Comparison of ENCODE assay signal across 8 cellular contexts in genomic region chr1:2237773-2238172, GRCh38. TPM values are rescaled to one million over a fixed set of nuclear protein-coding genes. Genes with fewer than 3 reads are reported as not detected.
DNase-seq lines count a peak whose midpoint lies in the region; ATAC-seq, FAIRE-seq and TF ChIP-seq lines count a peak whose summit lies in the region.

No MANE protein-coding gene starts in this region.

- peak; percentile 4 for FAIRE-seq in endothelial cell of umbilical vein (lab: Jason Lieb, UNC)

- H3K9ac ChIP-seq in endothelial cell of umbilical vein (replicated peaks; ENCODE audit: extremely low read depth, insufficient read depth, low read length) = no peak overlapping the region
- peak overlapping the region; percentile 40 for H3K9ac ChIP-seq in neuronal stem cell (ENCODE audit: low read depth, low read length, poor library complexity)

- H3K4ac ChIP-seq in neuronal stem cell (ENCODE audit: low read length) = no peak overlapping the region

- H2BK12ac ChIP-seq in neuronal stem cell (ENCODE audit: low read length) = no peak overlapping the region

- H2BK15ac ChIP-seq in neuronal stem cell (ENCODE audit: low read length) = no peak overlapping the region

- no peaks in the 10 kb centered on the region for H4K20me1 ChIP-seq in endothelial cell of umbilical vein (replicated peaks; ENCODE audit: control insufficient read depth, extremely low read depth, insufficient read depth, low read length)

- H2BK5ac ChIP-seq in neuronal stem cell (ENCODE audit: low read length) = peak overlapping the region; percentile 82

- H3K4me2 ChIP-seq in endothelial cell of umbilical vein (ENCODE audit: insufficient read depth, low read length) (no peak overlapping the region), neuronal stem cell (ENCODE audit: insufficient read depth, low read length, poor library complexity, severe bottlenecking) (no peak overlapping the region)

- H4K8ac ChIP-seq in neuronal stem cell (ENCODE audit: low read depth, low read length) = no peak overlapping the region

- peaks cover 41% of the 10 kb centered on the region for H3K79me1 ChIP-seq in neuronal stem cell (ENCODE audit: low read depth, low read length)

- dilution Hi-C loops in endothelial cell of umbilical vein (cut with MboI; ENCODE audit: extremely low pct_ligation_motif_present, low sequenced_read_pairs) = no loop called here

- no peak overlapping the region for H4K91ac ChIP-seq in neuronal stem cell (ENCODE audit: low read depth, low read length, poor library complexity)

- H3K4me1 ChIP-seq in Panc1 (ENCODE audit: control insufficient read depth, insufficient read depth, low read length) (peaks cover 43% of the 10 kb centered on the region), endothelial cell of umbilical vein (ENCODE audit: control insufficient read depth, extremely low read depth, insufficient read depth, low read length) (peaks cover 24% of the 10 kb centered on the region), neuronal stem cell (ENCODE audit: control insufficient read depth in 2 of 2, insufficient read depth in 1 of 2, low read depth in 1 of 2, low read length in 2 of 2) (peaks cover 16 to 21% of the 10 kb centered on the region in 2 donors)

- peak overlapping the region; percentile 4 for H3K14ac ChIP-seq in neuronal stem cell (ENCODE audit: low read length)

- no peaks in the 10 kb centered on the region for H3K27me3 ChIP-seq in BJ (ENCODE audit: control insufficient read depth, insufficient read depth, low read length)
- H3K27me3 ChIP-seq in Panc1 (ENCODE audit: control insufficient read depth, insufficient read depth, low read length) = no peaks in the 10 kb centered on the region
- no peaks in the 10 kb centered on the region for H3K27me3 ChIP-seq in endothelial cell of umbilical vein (ENCODE audit: control insufficient read depth in 2 of 2, insufficient read depth in 2 of 2, low read length in 2 of 2)
- no peaks in the 10 kb centered on the region for H3K27me3 ChIP-seq in neuronal stem cell (ENCODE audit: control insufficient read depth in 3 of 3, insufficient read depth in 3 of 3, low read depth in 1 of 3, low read length in 3 of 3)

- CTCF ChIA-PET in BJ (lab: Yijun Ruan, JAX) (interaction anchor here (0.7 to 1.1 kb wide), 2 partner anchors 17 to 69 kb away, joined by 3 to 4 read pairs; no protein-coding TSS in a partner anchor), Panc1 (lab: Charles Lee) (no interaction called here), endothelial cell of umbilical vein (lab: Charles Lee) (interaction anchor here (0.6 to 1.2 kb wide), 3 partner anchors 43 to 144 kb away, joined by 3 to 7 read pairs (median 3); partner anchors contain the start of gene FAAP20)

- in situ Hi-C loops in Panc1 (cut with HindIII; ENCODE audit: low pct_unique_long_range_greater_than_20kb, low sequenced_read_pairs) = no loop called here

- BruUV-seq in Panc1 (replicated peaks; lab: Mats Ljungman, UMichigan) (no TSS peak), endothelial cell of umbilical vein (replicated peaks; lab: Mats Ljungman, UMichigan) (no TSS peak)

- H2AFZ ChIP-seq in endothelial cell of umbilical vein (ENCODE audit: low read depth, low read length) = no peak overlapping the region
- no peak overlapping the region for H2AFZ ChIP-seq in neuronal stem cell (ENCODE audit: low read length)

- H3K27ac ChIP-seq in Panc1 (ENCODE audit: low read length) = no peak overlapping the region
- no peak overlapping the region for H3K27ac ChIP-seq in endothelial cell of umbilical vein (ENCODE audit: insufficient read depth, low read depth, low read length)
- H3K27ac ChIP-seq in neuronal stem cell (replicated peaks; ENCODE audit: low read length) = no peak overlapping the region

- TF ChIP-seq CTCF in BJ (IDR thresholded peaks at IDR 0.05; ENCODE audit: insufficient read depth, low read depth, low read length) (peak; percentile 36; the same call in 1 of the 2 replicates), Panc1 (IDR thresholded peaks at IDR 0.05) (no peak), endothelial cell of umbilical vein (IDR thresholded peaks at IDR 0.05; ENCODE audit: extremely low read depth in 1 of 2, insufficient read depth in 1 of 2, low read depth in 1 of 2, low read length in 2 of 2) (peak; percentile 13 to 30)

- no peaks in the 10 kb centered on the region for H3K9me1 ChIP-seq in endothelial cell of umbilical vein (replicated peaks; ENCODE audit: control insufficient read depth, extremely low read depth, insufficient read depth, low read length)

- no peak for DNase-seq in BJ (ENCODE audit: low read depth)
- no peak for DNase-seq in Panc1 (ENCODE audit: low read depth, low spot score)
- no peak for DNase-seq in endothelial cell of umbilical vein (ENCODE audit: low read depth, low spot score)
- no peak for DNase-seq in neuronal stem cell (ENCODE audit: low spot score)
- no peak for DNase-seq in cerebellum (ENCODE audit: low spot score)

- peak; percentile 58 for ATAC-seq in Panc1
- no peak for ATAC-seq in HG03565 (IDR thresholded peaks at IDR 0.05; ENCODE audit: unreplicated experiment)
- no peak for ATAC-seq in GM21367 (IDR thresholded peaks at IDR 0.05; ENCODE audit: unreplicated experiment)
- ATAC-seq in GM19035 (IDR thresholded peaks at IDR 0.05; ENCODE audit: unreplicated experiment) = no peak

- intact Hi-C loops in Panc1 (cut with micrococcal nuclease; ENCODE audit: unreplicated experiment) (no loop called here), endothelial cell of umbilical vein (cut with micrococcal nuclease) (no loop called here)

- peak overlapping the region; percentile 87 for H3K18ac ChIP-seq in neuronal stem cell (ENCODE audit: low read length)

- H3K4me3 ChIP-seq in BJ (ENCODE audit: low read depth, low read length) (no peak overlapping the region), Panc1 (ENCODE audit: low read depth in 2 of 2, low read length in 2 of 2) (no peak overlapping the region), endothelial cell of umbilical vein (replicated peaks in 1 of 3; ENCODE audit: insufficient read depth in 1 of 3, low read depth in 1 of 3, low read length in 3 of 3) (no peak overlapping the region), neuronal stem cell (ENCODE audit: low read length in 2 of 2) (no peak overlapping the region)

- H3K79me2 ChIP-seq in endothelial cell of umbilical vein (ENCODE audit: control insufficient read depth, insufficient read depth, low read length) = peaks cover 98% of the 10 kb centered on the region

- no peak for TF ChIP-seq POLR2A in endothelial cell of umbilical vein (IDR thresholded peaks at IDR 0.05; ENCODE audit: low read depth, low read length)

- no CpG with 5 or more reads among the region's 19 CpGs for WGBS in neuronal stem cell (ENCODE audit: extremely low coverage in 2 of 2, insufficient read length in 2 of 2, insufficient replicate concordance in 1 of 2), 2 donors

- peak overlapping the region; percentile 90 for H3K23ac ChIP-seq in neuronal stem cell (ENCODE audit: low read depth, low read length, poor library complexity)

- H3K36me3 ChIP-seq in BJ (ENCODE audit: control insufficient read depth, insufficient read depth, low read length) = peaks cover 7% of the 10 kb centered on the region
- no peaks in the 10 kb centered on the region for H3K36me3 ChIP-seq in Panc1 (ENCODE audit: control insufficient read depth, insufficient read depth, low read length)
- H3K36me3 ChIP-seq in endothelial cell of umbilical vein (ENCODE audit: control insufficient read depth in 2 of 2, extremely low read depth in 1 of 2, insufficient read depth in 2 of 2, low read length in 2 of 2) = peaks cover 0 to 10% of the 10 kb centered on the region in 2 experiments
- peaks cover 5 to 70% of the 10 kb centered on the region in 2 donors for H3K36me3 ChIP-seq in neuronal stem cell (replicated peaks in 1 of 2; ENCODE audit: control insufficient read depth in 2 of 2, insufficient read depth in 2 of 2, low read length in 2 of 2)

- H3K9me3 ChIP-seq in Panc1 (ENCODE audit: control insufficient read depth, insufficient read depth, low read depth, low read length) (no peaks in the 10 kb centered on the region), endothelial cell of umbilical vein (replicated peaks; ENCODE audit: control insufficient read depth, insufficient read depth, low read length) (no peaks in the 10 kb centered on the region), neuronal stem cell (replicated peaks in 1 of 2; ENCODE audit: control insufficient read depth in 2 of 2, insufficient read depth in 1 of 2, low read depth in 1 of 2, low read length in 2 of 2) (peaks cover 0 to 4% of the 10 kb centered on the region in 2 donors)

- H2AK5ac ChIP-seq in neuronal stem cell (ENCODE audit: low read depth, low read length) = peak overlapping the region; percentile 36

- H2BK120ac ChIP-seq in neuronal stem cell (ENCODE audit: low read depth, low read length) = no peak overlapping the region

- POLR2A ChIA-PET in BJ (lab: Charles Lee) = no interaction called here
- POLR2A ChIA-PET in Panc1 (lab: Charles Lee) = no interaction called here
- POLR2A ChIA-PET in endothelial cell of umbilical vein (lab: Charles Lee) = no interaction called here

RNA-seq across cellular contexts. Expression of gene SKI, which starts 9.7 kb away (rescaled TPM):
- 5.1 and 6.3 TPM in 2 replicates for polyA plus RNA-seq in BJ (2011; rRNA removed)
- polyA minus RNA-seq in BJ (2011; rRNA and poly(A)+ RNA removed) = 6.2 and 10.7 TPM in 2 replicates
- 63.2 TPM for total RNA-seq in Panc1 (2021; ENCODE audit: unreplicated experiment)
- 35.0 TPM for polyA plus RNA-seq in Panc1 (2012; ENCODE audit: insufficient read length)
- total RNA-seq in endothelial cell of umbilical vein = 76.0 and 80.3 TPM in 2 replicates
- 9.0 and 11.6 TPM in 2 replicates for polyA plus RNA-seq in endothelial cell of umbilical vein
- 12.3 and 15.5 TPM in 2 replicates for polyA plus RNA-seq in endothelial cell of umbilical vein (2011; cell fraction: cytosol; rRNA removed)
- polyA plus RNA-seq in endothelial cell of umbilical vein (2011; cell fraction: nucleus; rRNA removed) = 23.5 and 24.9 TPM in 2 replicates
- 20.3 and 24.2 TPM in 2 replicates for polyA plus RNA-seq in endothelial cell of umbilical vein (2012)
- polyA minus RNA-seq in endothelial cell of umbilical vein = 10.8 and 14.2 TPM in 2 replicates
- 20.5 TPM for polyA minus RNA-seq in endothelial cell of umbilical vein (2011; cell fraction: cytosol; rRNA and poly(A)+ RNA removed)
- 15.3 and 23.3 TPM in 2 replicates for polyA minus RNA-seq in endothelial cell of umbilical vein (2011; cell fraction: nucleus; rRNA and poly(A)+ RNA removed)
- 37.5 TPM for polyA plus RNA-seq in neuronal stem cell (2013, experiment 1 of 2)
- 41.3 TPM for polyA plus RNA-seq in neuronal stem cell (2013, experiment 2 of 2)
- 23.4 TPM for total RNA-seq in cerebellum

RNA-seq across cellular contexts. Expression of gene FAAP20, which starts 43.2 kb away (rescaled TPM):
- polyA plus RNA-seq in BJ (2011; rRNA removed) = 11.9 and 18.7 TPM in 2 replicates
- polyA minus RNA-seq in BJ (2011; rRNA and poly(A)+ RNA removed) = 4.3 and 4.8 TPM in 2 replicates
- total RNA-seq in Panc1 (2021; ENCODE audit: unreplicated experiment) = 177 TPM
- 197 TPM for polyA plus RNA-seq in Panc1 (2012; ENCODE audit: insufficient read length)
- 62.6 and 69.8 TPM in 2 replicates for total RNA-seq in endothelial cell of umbilical vein
- 31.5 and 57.8 TPM in 2 replicates for polyA plus RNA-seq in endothelial cell of umbilical vein
- 12.5 and 21.8 TPM in 2 replicates for polyA plus RNA-seq in endothelial cell of umbilical vein (2011; cell fraction: cytosol; rRNA removed)
- 27.2 and 31.3 TPM in 2 replicates for polyA plus RNA-seq in endothelial cell of umbilical vein (2011; cell fraction: nucleus; rRNA removed)
- 20.7 and 41.9 TPM in 2 replicates for polyA plus RNA-seq in endothelial cell of umbilical vein (2012)
- 6.2 and 8.0 TPM in 2 replicates for polyA minus RNA-seq in endothelial cell of umbilical vein
- polyA minus RNA-seq in endothelial cell of umbilical vein (2011; cell fraction: cytosol; rRNA and poly(A)+ RNA removed) = 6.8 TPM
- polyA minus RNA-seq in endothelial cell of umbilical vein (2011; cell fraction: nucleus; rRNA and poly(A)+ RNA removed) = 4.2 and 8.6 TPM in 2 replicates
- 108 TPM for polyA plus RNA-seq in neuronal stem cell (2013, experiment 1 of 2)
- 108 TPM for polyA plus RNA-seq in neuronal stem cell (2013, experiment 2 of 2)
- 14.0 TPM for total RNA-seq in cerebellum
